Comparison of ENCODE assay signal across 8 cellular contexts in genomic region chr11:119373917-119374631, GRCh38. TPM values are rescaled to one million over a fixed set of nuclear protein-coding genes. Genes with fewer than 3 reads are reported as not detected.
DNase-seq lines count a peak whose midpoint lies in the region; ATAC-seq, FAIRE-seq and TF ChIP-seq lines count a peak whose summit lies in the region.

No MANE protein-coding gene starts in this region.

- no peak for FAIRE-seq in A549 (lab: Jason Lieb, UNC)

- TF ChIP-seq CTCF in A549 (IDR thresholded peaks at IDR 0.05) (peak; percentile 73), GM12865 (IDR thresholded peaks at IDR 0.05; ENCODE audit: insufficient read depth, low read depth, low read length, missing control alignments) (peak; percentile 76), lower leg skin (IDR thresholded peaks at IDR 0.05) (no peak)

- peak; percentile 80 to 88 for TF ChIP-seq RAD21 in A549 (conservative IDR thresholded peaks at IDR 0.05 in 1 of 2, IDR thresholded peaks at IDR 0.05 in 1 of 2)

- no peaks in the 10 kb centered on the region for H3K9me3 ChIP-seq in A549

- intact Hi-C loops in lower leg skin (cut with DNase I; ENCODE audit: low total_unique reads), result no loop called here

- DNase-seq in A549 (ENCODE audit: low read depth in 1 of 2, low spot score in 1 of 2), result peak; percentile 52 to 72
- DNase-seq in GM12865 (ENCODE audit: low read depth), result peak; percentile 50
- peak; percentile 60 for DNase-seq in NCI-H2107 (lab: John Stamatoyannopoulos, UW)
- peak; percentile 74 for DNase-seq in UCSD-AML1 (lab: John Stamatoyannopoulos, UW; ENCODE audit: unreplicated experiment)
- DNase-seq in dedifferentiated amniotic fluid mesenchymal stem cell (ENCODE audit: extremely low spot score), result peak; percentile 48
- peak; percentile 60 to 89 for DNase-seq in lower leg skin (ENCODE audit: low spot score in 2 of 2)
- DNase-seq in stromal cell of bone marrow (ENCODE audit: low read depth), result peak; percentile 61

- no peak overlapping the region for H3K4me2 ChIP-seq in A549

- no peak for TF ChIP-seq EP300 in A549 (IDR thresholded peaks at IDR 0.05)

- WGBS in A549 (ENCODE audit: missing lambda C conversion rate), result 63% methylated on average over 4 of the region's 5 CpGs
- WGBS in lower leg skin, 2 donors, result 53 to 58% methylated on average over 5 of the region's 5 CpGs

- TF ChIP-seq POLR2A in A549 (IDR thresholded peaks at IDR 0.05; ENCODE audit: low read length) (no peak), lower leg skin (IDR thresholded peaks at IDR 0.05) (no peak)

- peak; percentile 67 to 87 for ATAC-seq in A549
- ATAC-seq in GM21515 (IDR thresholded peaks at IDR 0.05; ENCODE audit: unreplicated experiment), result no peak

- H3K4me3 ChIP-seq in A549, result no peak overlapping the region
- H3K4me3 ChIP-seq in GM12865 (ENCODE audit: low read depth, low read length), result no peak overlapping the region
- H3K4me3 ChIP-seq in lower leg skin (ENCODE audit: low read depth, poor library complexity, severe bottlenecking), result no peak overlapping the region

- CTCF ChIA-PET in A549 (lab: Yijun Ruan, JAX), result interaction anchor here (0.6 to 20.0 kb wide), 34 partner anchors 10 to 230 kb away, joined by 3 to 341 read pairs (median 5); partner anchors contain the start of genes C1QTNF5, CBL, MFRP and RNF26

- POLR2A ChIA-PET in A549 (lab: Yijun Ruan, JAX), result interaction anchor here (0.6 kb wide), 1 partner anchor 36 kb away, joined by 3 read pairs; no protein-coding TSS in a partner anchor

- H3K4me1 ChIP-seq in A549, result peaks cover 19% of the 10 kb centered on the region

- no peak overlapping the region for H3K27ac ChIP-seq in A549

TF ChIP-seq in A549, 52 proteins besides CTCF, POLR2A, EP300 and RAD21:
- TF ChIP-seq NR3C1 (IDR thresholded peaks at IDR 0.05) (no peak), TFCP2L1 (CRISPR knock-in tag; IDR thresholded peaks at IDR 0.05) (no peak), SMC3 (IDR thresholded peaks at IDR 0.05) (peak; percentile 63), PBX3 (IDR thresholded peaks at IDR 0.05) (no peak)

RNA-seq across cellular contexts. Expression of gene USP2, which starts 7.4 kb away (rescaled TPM):
- polyA plus RNA-seq in A549 (2011; rRNA removed), result 0.30 and 0.37 TPM in 2 replicates
- 0.22 and 0.36 TPM in 2 replicates for polyA plus RNA-seq in A549 (2012; cell fraction: cytosol; rRNA removed)
- 0.56 and 0.71 TPM in 2 replicates for polyA plus RNA-seq in A549 (2012; cell fraction: nucleus; rRNA removed)
- 0.48 to 0.83 TPM (median 0.73 TPM) in 3 replicates for polyA plus RNA-seq in A549 (2017; fragmentation: RNase III; extraction: RNeasy Plus Mini Kit Qiagen cat#74134 plus additional on column Dnase treatment)
- 0.50 and 1.4 TPM in 2 replicates for polyA minus RNA-seq in A549 (2011; rRNA and poly(A)+ RNA removed)
- 10 to 100 TPM; 15.0 to 35.6 (median 18.1) TPM for total RNA-seq in lower leg skin

RNA-seq across cellular contexts. Expression of gene MFRP, which starts 27.6 kb away (rescaled TPM):
- polyA plus RNA-seq in A549 (2011; rRNA removed) (not detected in 2 replicates), A549 (2017; fragmentation: RNase III; extraction: RNeasy Plus Mini Kit Qiagen cat#74134 plus additional on column Dnase treatment) (not detected in 3 replicates)
- not detected in 2 replicates for polyA plus RNA-seq in A549 (2012; cell fraction: cytosol; rRNA removed)
- polyA plus RNA-seq in A549 (2012; cell fraction: nucleus; rRNA removed), result not detected in 2 replicates
- not detected in 2 replicates for polyA minus RNA-seq in A549 (2011; rRNA and poly(A)+ RNA removed)
- total RNA-seq in lower leg skin, result not detected

RNA-seq across cellular contexts. Expression of gene C1QTNF5, which starts 33.4 kb away (rescaled TPM):
- not detected in 2 replicates for polyA plus RNA-seq in A549 (2011; rRNA removed)
- polyA plus RNA-seq in A549 (2012; cell fraction: cytosol; rRNA removed), result 0.03 TPM in 1 of 2 replicates, not detected in the other
- polyA plus RNA-seq in A549 (2012; cell fraction: nucleus; rRNA removed), result not detected in 2 replicates
- not detected in 3 replicates for polyA plus RNA-seq in A549 (2017; fragmentation: RNase III; extraction: RNeasy Plus Mini Kit Qiagen cat#74134 plus additional on column Dnase treatment)
- not detected in 2 replicates for polyA minus RNA-seq in A549 (2011; rRNA and poly(A)+ RNA removed)
- 10 to 100 TPM in 1 of 4 donors, 1 to 10 TPM in 3; 4.2 to 14.3 (median 8.6) TPM for total RNA-seq in lower leg skin

RNA-seq across cellular contexts. Expression of gene RNF26, which starts 39.7 kb away (rescaled TPM):
- polyA plus RNA-seq in A549 (2011; rRNA removed), result 23.5 and 28.4 TPM in 2 replicates
- 36.1 and 47.3 TPM in 2 replicates for polyA plus RNA-seq in A549 (2012; cell fraction: cytosol; rRNA removed)
- polyA plus RNA-seq in A549 (2012; cell fraction: nucleus; rRNA removed), result 31.5 and 31.7 TPM in 2 replicates
- 23.3 to 26.5 TPM (median 25.4 TPM) in 3 replicates for polyA plus RNA-seq in A549 (2017; fragmentation: RNase III; extraction: RNeasy Plus Mini Kit Qiagen cat#74134 plus additional on column Dnase treatment)
- 54.7 and 63.3 TPM in 2 replicates for polyA minus RNA-seq in A549 (2011; rRNA and poly(A)+ RNA removed)
- total RNA-seq in lower leg skin, result 10 to 100 TPM in 3 of 4 donors, 1 to 10 TPM in 1; 6.7 to 16.8 (median 13.1) TPM

RNA-seq across cellular contexts. Expression of gene THY1, which starts 48.9 kb away (rescaled TPM):
- polyA plus RNA-seq in A549 (2011; rRNA removed) (7.1 and 8.5 TPM in 2 replicates), A549 (2017; fragmentation: RNase III; extraction: RNeasy Plus Mini Kit Qiagen cat#74134 plus additional on column Dnase treatment) (16.5 to 29.4 TPM (median 19.9 TPM) in 3 replicates)
- polyA plus RNA-seq in A549 (2012; cell fraction: cytosol; rRNA removed), result 11.7 and 17.8 TPM in 2 replicates
- polyA plus RNA-seq in A549 (2012; cell fraction: nucleus; rRNA removed), result 19.5 and 22.8 TPM in 2 replicates
- polyA minus RNA-seq in A549 (2011; rRNA and poly(A)+ RNA removed), result 16.9 and 21.8 TPM in 2 replicates
- 10 to 100 TPM in 1 of 4 donors, 1 to 10 TPM in 1, under 1 TPM in 2; 0.52 to 15.3 (median 2.7) TPM for total RNA-seq in lower leg skin

Comparison
In these comparisons a context has a peak if more than half of its experiments do, and no peak if none do; other contexts are left out.
1. CTCF ChIP-seq: peak in A549 (single experiment) and GM12865 (single experiment); none in lower leg skin (0 of 3).
2. Peak in every context shown above with its lines, with median percentiles within 50 percentile points of each other: DNase-seq.